Comparison of ENCODE assay signal across 1 cellular context in the genomic region with DNA sequence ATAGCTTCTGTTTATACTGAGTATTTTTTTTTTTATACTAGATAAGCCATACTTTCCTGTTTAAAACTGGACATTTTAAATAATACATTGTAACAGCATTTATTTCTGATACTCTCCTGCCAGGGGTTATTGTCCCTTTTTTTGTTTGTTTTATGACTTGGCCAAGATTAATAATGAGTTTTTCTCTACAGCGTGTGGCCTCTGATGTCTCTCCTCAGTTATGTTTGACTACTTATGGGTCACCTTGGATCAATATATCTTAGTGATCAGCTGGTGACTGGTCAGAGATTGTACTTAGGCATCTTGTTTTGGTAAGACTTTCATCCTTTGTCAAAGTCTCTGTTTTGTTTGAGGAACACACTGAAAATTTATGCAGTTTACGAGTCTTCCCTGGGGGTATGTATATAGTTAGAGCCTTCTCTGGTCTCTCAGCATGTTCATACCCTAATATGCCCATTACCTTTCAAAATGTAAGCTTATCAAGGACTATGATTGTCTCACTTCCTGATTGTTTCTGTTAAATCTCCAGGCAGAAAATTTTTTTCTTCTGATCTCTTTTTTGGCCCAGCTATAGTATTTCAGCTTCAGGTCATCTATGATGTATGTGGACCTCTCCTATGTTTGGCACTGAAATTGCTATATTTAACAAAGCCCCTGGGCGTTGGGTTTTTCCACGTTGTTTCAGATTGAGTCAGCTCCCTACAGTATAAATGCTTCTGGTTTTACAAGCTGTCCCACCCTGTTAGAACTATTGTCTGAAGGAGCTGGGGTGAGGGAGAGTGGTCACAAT.
A peak's percentile ranks its signal among the peaks of the same experiment; 100 is the strongest.
TF ChIP-seq lines count a peak whose summit lies in the region.

No MANE protein-coding gene starts in this region.

TF ChIP-seq in HEK293, 187 proteins besides CTCF, POLR2A, EP300 and RAD21 (continued from another document and continues in another):
- TF ChIP-seq KLF1 (tag by site-specific recombination; IDR thresholded peaks at IDR 0.05) (peak; percentile 93), ZNF629 (tag by site-specific recombination; IDR thresholded peaks at IDR 0.05) (peak; percentile 62), SP7 (tag by site-specific recombination; IDR thresholded peaks at IDR 0.05) (no peak), ZXDB (tag by site-specific recombination; IDR thresholded peaks at IDR 0.05) (0 out of 2 replicates have a peak, but pooled peaks have one; percentile 27), ZNF747 (tag by site-specific recombination; IDR thresholded peaks at IDR 0.05) (no peak), ZNF214 (tag by site-specific recombination; IDR thresholded peaks at IDR 0.05; ENCODE audit: borderline replicate concordance) (no peak), ZNF292 (tag by site-specific recombination; IDR thresholded peaks at IDR 0.05; ENCODE audit: borderline replicate concordance, low read depth) (no peak), ZNF48 (tag by site-specific recombination; IDR thresholded peaks at IDR 0.05) (no peak), KLF9 (tag by site-specific recombination; IDR thresholded peaks at IDR 0.05; ENCODE audit: low read depth) (no peak), IKZF3 (tag by site-specific recombination; IDR thresholded peaks at IDR 0.05) (peak; percentile 79), ZNF175 (tag by site-specific recombination; IDR thresholded peaks at IDR 0.05) (no peak), PRDM1 (tag by site-specific recombination; IDR thresholded peaks at IDR 0.05) (no peak), ZNF302 (tag by site-specific recombination; IDR thresholded peaks at IDR 0.05; ENCODE audit: low read depth) (no peak), ZNF354C (tag by site-specific recombination; IDR thresholded peaks at IDR 0.05; ENCODE audit: borderline replicate concordance, low read depth) (no peak), BCL11A (tag by site-specific recombination; IDR thresholded peaks at IDR 0.05; ENCODE audit: low read depth) (peak; percentile 80; the same call in 1 of the 2 replicates), SCRT1 (tag by site-specific recombination; IDR thresholded peaks at IDR 0.05; ENCODE audit: borderline replicate concordance) (no peak), ZNF2 (tag by site-specific recombination; IDR thresholded peaks at IDR 0.05) (no peak), ZNF211 (tag by site-specific recombination; IDR thresholded peaks at IDR 0.05; ENCODE audit: low read depth) (no peak), ZNF664 (tag by site-specific recombination; IDR thresholded peaks at IDR 0.05) (no peak), SCRT2 (tag by site-specific recombination; IDR thresholded peaks at IDR 0.05) (no peak), ZNF404 (tag by site-specific recombination; IDR thresholded peaks at IDR 0.05) (no peak), ZNF350 (tag by site-specific recombination; IDR thresholded peaks at IDR 0.05) (no peak), ZNF521 (tag by site-specific recombination; IDR thresholded peaks at IDR 0.05) (no peak), ZNF391 (tag by site-specific recombination; IDR thresholded peaks at IDR 0.05; ENCODE audit: borderline replicate concordance, low read depth) (no peak), ZFP69B (tag by site-specific recombination; IDR thresholded peaks at IDR 0.05) (no peak), KLF7 (tag by site-specific recombination; IDR thresholded peaks at IDR 0.05; ENCODE audit: borderline replicate concordance) (peak; percentile 68; the same call in 1 of the 2 replicates), ZNF660 (tag by site-specific recombination; IDR thresholded peaks at IDR 0.05) (peak; percentile 54), HOXD13 (CRISPR knock-in tag; IDR thresholded peaks at IDR 0.05; ENCODE audit: borderline replicate concordance) (peak; percentile 51; the same call in 1 of the 2 replicates), ZNF610 (tag by site-specific recombination; IDR thresholded peaks at IDR 0.05; ENCODE audit: borderline replicate concordance) (no peak), ZNF274 (IDR thresholded peaks at IDR 0.05; ENCODE audit: low read length) (no peak), ZNF274 (tag by site-specific recombination; IDR thresholded peaks at IDR 0.05; ENCODE audit: borderline replicate concordance) (no peak), ZNF658 (tag by site-specific recombination; IDR thresholded peaks at IDR 0.05) (no peak), ZNF433 (tag by site-specific recombination; IDR thresholded peaks at IDR 0.05; ENCODE audit: low read depth) (no peak), ZNF202 (tag by site-specific recombination; IDR thresholded peaks at IDR 0.05; ENCODE audit: borderline replicate concordance) (no peak), ZNF366 (tag by site-specific recombination; conservative IDR thresholded peaks at IDR 0.05) (no peak), ZNF626 (tag by site-specific recombination; IDR thresholded peaks at IDR 0.05) (peak; percentile 51; the same call in 1 of the 2 replicates), OSR2 (tag by site-specific recombination; IDR thresholded peaks at IDR 0.05) (peak; percentile 26; the same call in 1 of the 2 replicates), ZNF221 (tag by site-specific recombination; IDR thresholded peaks at IDR 0.05; ENCODE audit: borderline replicate concordance) (no peak), ZNF155 (tag by site-specific recombination; IDR thresholded peaks at IDR 0.05) (no peak), ZNF114 (tag by site-specific recombination; IDR thresholded peaks at IDR 0.05) (no peak), ZNF169 (tag by site-specific recombination; IDR thresholded peaks at IDR 0.05) (no peak), BCL11B (tag by site-specific recombination; IDR thresholded peaks at IDR 0.05; ENCODE audit: low read depth) (no peak; the same call in 1 of the 2 replicates), ZNF239 (tag by site-specific recombination; IDR thresholded peaks at IDR 0.05) (no peak), ZNF776 (tag by site-specific recombination; IDR thresholded peaks at IDR 0.05; ENCODE audit: borderline replicate concordance) (no peak), ZNF121 (tag by site-specific recombination; IDR thresholded peaks at IDR 0.05) (no peak)
- TF ChIP-seq, protein P1, sequence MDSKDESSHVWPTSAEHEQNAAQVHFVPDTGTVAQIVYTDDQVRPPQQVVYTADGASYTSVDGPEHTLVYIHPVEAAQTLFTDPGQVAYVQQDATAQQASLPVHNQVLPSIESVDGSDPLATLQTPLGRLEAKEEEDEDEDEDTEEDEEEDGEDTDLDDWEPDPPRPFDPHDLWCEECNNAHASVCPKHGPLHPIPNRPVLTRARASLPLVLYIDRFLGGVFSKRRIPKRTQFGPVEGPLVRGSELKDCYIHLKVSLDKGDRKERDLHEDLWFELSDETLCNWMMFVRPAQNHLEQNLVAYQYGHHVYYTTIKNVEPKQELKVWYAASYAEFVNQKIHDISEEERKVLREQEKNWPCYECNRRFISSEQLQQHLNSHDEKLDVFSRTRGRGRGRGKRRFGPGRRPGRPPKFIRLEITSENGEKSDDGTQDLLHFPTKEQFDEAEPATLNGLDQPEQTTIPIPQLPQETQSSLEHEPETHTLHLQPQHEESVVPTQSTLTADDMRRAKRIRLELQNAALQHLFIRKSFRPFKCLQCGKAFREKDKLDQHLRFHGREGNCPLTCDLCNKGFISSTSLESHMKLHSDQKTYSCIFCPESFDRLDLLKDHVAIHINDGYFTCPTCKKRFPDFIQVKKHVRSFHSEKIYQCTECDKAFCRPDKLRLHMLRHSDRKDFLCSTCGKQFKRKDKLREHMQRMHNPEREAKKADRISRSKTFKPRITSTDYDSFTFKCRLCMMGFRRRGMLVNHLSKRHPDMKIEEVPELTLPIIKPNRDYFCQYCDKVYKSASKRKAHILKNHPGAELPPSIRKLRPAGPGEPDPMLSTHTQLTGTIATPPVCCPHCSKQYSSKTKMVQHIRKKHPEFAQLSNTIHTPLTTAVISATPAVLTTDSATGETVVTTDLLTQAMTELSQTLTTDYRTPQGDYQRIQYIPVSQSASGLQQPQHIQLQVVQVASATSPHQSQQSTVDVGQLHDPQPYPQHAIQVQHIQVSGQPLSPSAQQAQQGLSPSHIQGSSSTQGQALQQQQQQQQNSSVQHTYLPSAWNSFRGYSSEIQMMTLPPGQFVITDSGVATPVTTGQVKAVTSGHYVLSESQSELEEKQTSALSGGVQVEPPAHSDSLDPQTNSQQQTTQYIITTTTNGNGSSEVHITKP (tag by site-specific recombination; IDR thresholded peaks at IDR 0.05) = no peak
- TF ChIP-seq, protein P2, sequence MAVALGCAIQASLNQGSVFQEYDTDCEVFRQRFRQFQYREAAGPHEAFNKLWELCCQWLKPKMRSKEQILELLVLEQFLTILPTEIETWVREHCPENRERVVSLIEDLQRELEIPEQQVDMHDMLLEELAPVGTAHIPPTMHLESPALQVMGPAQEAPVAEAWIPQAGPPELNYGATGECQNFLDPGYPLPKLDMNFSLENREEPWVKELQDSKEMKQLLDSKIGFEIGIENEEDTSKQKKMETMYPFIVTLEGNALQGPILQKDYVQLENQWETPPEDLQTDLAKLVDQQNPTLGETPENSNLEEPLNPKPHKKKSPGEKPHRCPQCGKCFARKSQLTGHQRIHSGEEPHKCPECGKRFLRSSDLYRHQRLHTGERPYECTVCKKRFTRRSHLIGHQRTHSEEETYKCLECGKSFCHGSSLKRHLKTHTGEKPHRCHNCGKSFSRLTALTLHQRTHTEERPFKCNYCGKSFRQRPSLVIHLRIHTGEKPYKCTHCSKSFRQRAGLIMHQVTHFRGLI (tag by site-specific recombination; IDR thresholded peaks at IDR 0.05) = no peak
- TF ChIP-seq, protein P3, sequence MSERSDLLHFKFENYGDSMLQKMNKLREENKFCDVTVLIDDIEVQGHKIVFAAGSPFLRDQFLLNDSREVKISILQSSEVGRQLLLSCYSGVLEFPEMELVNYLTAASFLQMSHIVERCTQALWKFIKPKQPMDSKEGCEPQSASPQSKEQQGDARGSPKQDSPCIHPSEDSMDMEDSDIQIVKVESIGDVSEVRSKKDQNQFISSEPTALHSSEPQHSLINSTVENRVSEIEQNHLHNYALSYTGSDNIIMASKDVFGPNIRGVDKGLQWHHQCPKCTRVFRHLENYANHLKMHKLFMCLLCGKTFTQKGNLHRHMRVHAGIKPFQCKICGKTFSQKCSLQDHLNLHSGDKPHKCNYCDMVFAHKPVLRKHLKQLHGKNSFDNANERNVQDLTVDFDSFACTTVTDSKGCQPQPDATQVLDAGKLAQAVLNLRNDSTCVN (tag by site-specific recombination; optimal IDR thresholded peaks at IDR 0.05) = no peak
- TF ChIP-seq, protein P4, sequence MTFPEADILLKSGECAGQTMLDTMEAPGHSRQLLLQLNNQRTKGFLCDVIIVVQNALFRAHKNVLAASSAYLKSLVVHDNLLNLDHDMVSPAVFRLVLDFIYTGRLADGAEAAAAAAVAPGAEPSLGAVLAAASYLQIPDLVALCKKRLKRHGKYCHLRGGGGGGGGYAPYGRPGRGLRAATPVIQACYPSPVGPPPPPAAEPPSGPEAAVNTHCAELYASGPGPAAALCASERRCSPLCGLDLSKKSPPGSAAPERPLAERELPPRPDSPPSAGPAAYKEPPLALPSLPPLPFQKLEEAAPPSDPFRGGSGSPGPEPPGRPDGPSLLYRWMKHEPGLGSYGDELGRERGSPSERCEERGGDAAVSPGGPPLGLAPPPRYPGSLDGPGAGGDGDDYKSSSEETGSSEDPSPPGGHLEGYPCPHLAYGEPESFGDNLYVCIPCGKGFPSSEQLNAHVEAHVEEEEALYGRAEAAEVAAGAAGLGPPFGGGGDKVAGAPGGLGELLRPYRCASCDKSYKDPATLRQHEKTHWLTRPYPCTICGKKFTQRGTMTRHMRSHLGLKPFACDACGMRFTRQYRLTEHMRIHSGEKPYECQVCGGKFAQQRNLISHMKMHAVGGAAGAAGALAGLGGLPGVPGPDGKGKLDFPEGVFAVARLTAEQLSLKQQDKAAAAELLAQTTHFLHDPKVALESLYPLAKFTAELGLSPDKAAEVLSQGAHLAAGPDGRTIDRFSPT (tag by site-specific recombination; IDR thresholded peaks at IDR 0.05) = 0 out of 2 replicates have a peak, but pooled peaks have one; percentile 9
- TF ChIP-seq, protein P5, sequence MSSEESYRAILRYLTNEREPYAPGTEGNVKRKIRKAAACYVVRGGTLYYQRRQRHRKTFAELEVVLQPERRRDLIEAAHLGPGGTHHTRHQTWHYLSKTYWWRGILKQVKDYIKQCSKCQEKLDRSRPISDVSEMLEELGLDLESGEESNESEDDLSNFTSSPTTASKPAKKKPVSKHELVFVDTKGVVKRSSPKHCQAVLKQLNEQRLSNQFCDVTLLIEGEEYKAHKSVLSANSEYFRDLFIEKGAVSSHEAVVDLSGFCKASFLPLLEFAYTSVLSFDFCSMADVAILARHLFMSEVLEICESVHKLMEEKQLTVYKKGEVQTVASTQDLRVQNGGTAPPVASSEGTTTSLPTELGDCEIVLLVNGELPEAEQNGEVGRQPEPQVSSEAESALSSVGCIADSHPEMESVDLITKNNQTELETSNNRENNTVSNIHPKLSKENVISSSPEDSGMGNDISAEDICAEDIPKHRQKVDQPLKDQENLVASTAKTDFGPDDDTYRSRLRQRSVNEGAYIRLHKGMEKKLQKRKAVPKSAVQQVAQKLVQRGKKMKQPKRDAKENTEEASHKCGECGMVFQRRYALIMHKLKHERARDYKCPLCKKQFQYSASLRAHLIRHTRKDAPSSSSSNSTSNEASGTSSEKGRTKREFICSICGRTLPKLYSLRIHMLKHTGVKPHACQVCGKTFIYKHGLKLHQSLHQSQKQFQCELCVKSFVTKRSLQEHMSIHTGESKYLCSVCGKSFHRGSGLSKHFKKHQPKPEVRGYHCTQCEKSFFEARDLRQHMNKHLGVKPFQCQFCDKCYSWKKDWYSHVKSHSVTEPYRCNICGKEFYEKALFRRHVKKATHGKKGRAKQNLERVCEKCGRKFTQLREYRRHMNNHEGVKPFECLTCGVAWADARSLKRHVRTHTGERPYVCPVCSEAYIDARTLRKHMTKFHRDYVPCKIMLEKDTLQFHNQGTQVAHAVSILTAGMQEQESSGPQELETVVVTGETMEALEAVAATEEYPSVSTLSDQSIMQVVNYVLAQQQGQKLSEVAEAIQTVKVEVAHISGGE (tag by site-specific recombination; conservative IDR thresholded peaks at IDR 0.05; ENCODE audit: low read depth) = no peak; the same call in 1 of the 2 replicates
- TF ChIP-seq, protein P6, sequence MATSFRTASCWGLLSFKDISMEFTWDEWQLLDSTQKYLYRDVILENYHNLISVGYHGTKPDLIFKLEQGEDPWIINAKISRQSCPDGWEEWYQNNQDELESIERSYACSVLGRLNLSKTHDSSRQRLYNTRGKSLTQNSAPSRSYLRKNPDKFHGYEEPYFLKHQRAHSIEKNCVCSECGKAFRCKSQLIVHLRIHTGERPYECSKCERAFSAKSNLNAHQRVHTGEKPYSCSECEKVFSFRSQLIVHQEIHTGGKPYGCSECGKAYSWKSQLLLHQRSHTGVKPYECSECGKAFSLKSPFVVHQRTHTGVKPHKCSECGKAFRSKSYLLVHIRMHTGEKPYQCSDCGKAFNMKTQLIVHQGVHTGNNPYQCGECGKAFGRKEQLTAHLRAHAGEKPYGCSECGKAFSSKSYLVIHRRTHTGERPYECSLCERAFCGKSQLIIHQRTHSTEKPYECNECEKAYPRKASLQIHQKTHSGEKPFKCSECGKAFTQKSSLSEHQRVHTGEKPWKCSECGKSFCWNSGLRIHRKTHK (tag by site-specific recombination; IDR thresholded peaks at IDR 0.05) = no peak
- TF ChIP-seq, protein P7, sequence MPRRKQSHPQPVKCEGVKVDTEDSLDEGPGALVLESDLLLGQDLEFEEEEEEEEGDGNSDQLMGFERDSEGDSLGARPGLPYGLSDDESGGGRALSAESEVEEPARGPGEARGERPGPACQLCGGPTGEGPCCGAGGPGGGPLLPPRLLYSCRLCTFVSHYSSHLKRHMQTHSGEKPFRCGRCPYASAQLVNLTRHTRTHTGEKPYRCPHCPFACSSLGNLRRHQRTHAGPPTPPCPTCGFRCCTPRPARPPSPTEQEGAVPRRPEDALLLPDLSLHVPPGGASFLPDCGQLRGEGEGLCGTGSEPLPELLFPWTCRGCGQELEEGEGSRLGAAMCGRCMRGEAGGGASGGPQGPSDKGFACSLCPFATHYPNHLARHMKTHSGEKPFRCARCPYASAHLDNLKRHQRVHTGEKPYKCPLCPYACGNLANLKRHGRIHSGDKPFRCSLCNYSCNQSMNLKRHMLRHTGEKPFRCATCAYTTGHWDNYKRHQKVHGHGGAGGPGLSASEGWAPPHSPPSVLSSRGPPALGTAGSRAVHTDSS (tag by site-specific recombination; IDR thresholded peaks at IDR 0.05) = no peak
